In genomic region chr9:32554107-32554506, GRCh38 we compare ENCODE assay signal across 1 cellular context.
TF ChIP-seq lines count a peak whose summit lies in the region.

No MANE protein-coding gene starts in this region.

TF ChIP-seq in K562, 482 proteins besides CTCF, POLR2A, EP300 and RAD21 (continues in another document):
- TF ChIP-seq ID3 (CRISPR knock-in tag; IDR thresholded peaks at IDR 0.05) (no peak), ID3 (tag; IDR thresholded peaks at IDR 0.05) (0 out of 2 replicates have a peak, but pooled peaks have one; percentile 21), NR0B1 (IDR thresholded peaks at IDR 0.05; ENCODE audit: partially characterized antibody) (no peak), ZNF24 (IDR thresholded peaks at IDR 0.05) (no peak), DDX20 (tag; IDR thresholded peaks at IDR 0.05; ENCODE audit: low read depth) (no peak), CHCHD3 (CRISPR knock-in tag; IDR thresholded peaks at IDR 0.05) (no peak), ZNF561 (CRISPR knock-in tag; conservative IDR thresholded peaks at IDR 0.05) (no peak), MAFK (IDR thresholded peaks at IDR 0.05; ENCODE audit: low read length) (no peak), ZBTB17 (CRISPR knock-in tag; IDR thresholded peaks at IDR 0.05) (no peak), WHSC1 (IDR thresholded peaks at IDR 0.05; ENCODE audit: low read length) (no peak), NCOR1 (IDR thresholded peaks at IDR 0.05) (peak; percentile 76), NBN (IDR thresholded peaks at IDR 0.05; ENCODE audit: low read depth) (no peak), ZNF518B (CRISPR knock-in tag; IDR thresholded peaks at IDR 0.05) (no peak), LEF1 (IDR thresholded peaks at IDR 0.05) (0 out of 2 replicates have a peak, but pooled peaks have one; percentile 22), ILF3 (IDR thresholded peaks at IDR 0.05; ENCODE audit: borderline replicate concordance) (no peak), IRF9 (tag; IDR thresholded peaks at IDR 0.05) (peak; percentile 97), CREB5 (CRISPR knock-in tag; IDR thresholded peaks at IDR 0.05) (no peak), TEAD4 (IDR thresholded peaks at IDR 0.05; ENCODE audit: low read length) (peak; percentile 80), TEAD4 (CRISPR knock-in tag; IDR thresholded peaks at IDR 0.05; ENCODE audit: borderline replicate concordance) (no peak), DACH1 (IDR thresholded peaks at IDR 0.05; ENCODE audit: partially characterized antibody) (peak; percentile 86), ZBTB33 (CRISPR knock-in tag; IDR thresholded peaks at IDR 0.05) (no peak), ZNF280A (IDR thresholded peaks at IDR 0.05; ENCODE audit: low read depth, partially characterized antibody) (no peak), RFX1 (IDR thresholded peaks at IDR 0.05) (peak; percentile 37; the same call in 1 of the 2 replicates), NELFE (IDR thresholded peaks at IDR 0.05; ENCODE audit: insufficient read depth, insufficient read length) (no peak), CBFA2T2 (conservative IDR thresholded peaks at IDR 0.05) (peak; percentile 78), RCOR1 (IDR thresholded peaks at IDR 0.05; ENCODE audit: borderline replicate concordance in 1 of 2, low read depth in 2 of 2, low read length in 2 of 2) (peak in 1 of 2 experiments; percentile 41; a peak in 1 of 4 replicates), ELK1 (CRISPR knock-in tag; IDR thresholded peaks at IDR 0.05) (no peak), NR2C1 (IDR thresholded peaks at IDR 0.05) (no peak), NR2C1 (tag; IDR thresholded peaks at IDR 0.05) (no peak), CCNT2 (IDR thresholded peaks at IDR 0.05; ENCODE audit: borderline replicate concordance, extremely low read depth, insufficient read length, low read depth, low read length) (peak; percentile 69), RBM25 (IDR thresholded peaks at IDR 0.05; ENCODE audit: low read depth, low read length, severe bottlenecking) (no peak), SMAD1 (IDR thresholded peaks at IDR 0.05; ENCODE audit: low read depth, low read length, partially characterized antibody) (no peak), BRD4 (IDR thresholded peaks at IDR 0.05) (no peak), TSHZ1 (CRISPR knock-in tag; IDR thresholded peaks at IDR 0.05) (no peak), ZNF197 (CRISPR knock-in tag; IDR thresholded peaks at IDR 0.05; ENCODE audit: low read depth) (0 out of 2 replicates have a peak, but pooled peaks have one; percentile 43), RFX5 (IDR thresholded peaks at IDR 0.05; ENCODE audit: low read depth, low read length) (0 out of 2 replicates have a peak, but pooled peaks have one; percentile 36), ZNF79 (CRISPR knock-in tag; IDR thresholded peaks at IDR 0.05; ENCODE audit: low read depth) (no peak), SLC30A9 (CRISPR knock-in tag; IDR thresholded peaks at IDR 0.05) (no peak), ZKSCAN3 (CRISPR knock-in tag; IDR thresholded peaks at IDR 0.05) (no peak), MTA3 (IDR thresholded peaks at IDR 0.05; ENCODE audit: borderline replicate concordance) (no peak), CXXC5 (CRISPR knock-in tag; IDR thresholded peaks at IDR 0.05) (no peak), CEBPB (tag; IDR thresholded peaks at IDR 0.05) (peak; percentile 100), GTF2F1 (IDR thresholded peaks at IDR 0.05; ENCODE audit: low read depth, low read length) (no peak), SMARCA4 (IDR thresholded peaks at IDR 0.05) (peak; percentile 84), JUNB (CRISPR knock-in tag; conservative IDR thresholded peaks at IDR 0.05) (no peak), SOX6 (IDR thresholded peaks at IDR 0.05) (peak; percentile 26; the same call in 1 of the 2 replicates), MYC (IDR thresholded peaks at IDR 0.05; ENCODE audit: low read depth, low read length) (no peak), MYC (CRISPR knock-in tag; IDR thresholded peaks at IDR 0.05; ENCODE audit: borderline replicate concordance, low read depth) (no peak), ZBTB11 (CRISPR knock-in tag; IDR thresholded peaks at IDR 0.05) (no peak)
